Comparison of ENCODE assay signal across 32 cellular contexts in the genomic region with DNA sequence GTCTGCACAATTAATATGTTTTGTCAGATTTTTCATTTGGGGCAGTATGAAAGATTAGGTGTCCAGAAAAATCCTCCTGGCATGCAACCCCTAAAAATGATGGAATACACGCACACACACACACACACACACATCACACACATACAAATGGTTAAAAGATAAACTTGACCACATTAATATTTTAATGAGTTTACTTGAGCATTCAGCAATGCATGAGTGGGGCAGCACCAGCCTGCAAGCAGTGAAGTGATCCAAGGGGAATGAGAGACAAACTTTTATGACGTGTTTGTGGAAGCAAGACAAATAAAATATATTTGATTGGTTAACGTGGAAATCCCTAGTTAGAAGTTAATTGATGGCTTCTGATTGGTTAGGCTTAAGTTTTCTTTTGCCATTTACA.
"Had no signal": no experiment of that assay in that cellular context is flagged by ENCODE, and none has a peak within 500 bp of the region (broad histone marks: within the 10 kb centered on the region; RNA-seq: fewer than 3 reads in every experiment).

No MANE protein-coding gene starts in this region.

- H3K9me3 ChIP-seq: left ventricle myocardium inferior, sigmoid colon, stomach, suprapubic skin, tibial nerve, uterus had no signal

- H3K27me3 Mint-ChIP-seq: activated CD4-positive, alpha-beta T cell treated with anti-CD3 and anti-CD28 coated beads for 36 hours; activated CD8-positive, alpha-beta memory T cell treated with anti-CD3 and anti-CD28 coated beads, Interleukin-2, amount 10 ng/mL, durations not matched to agents 7 days and 5 days; effector memory CD8-positive, alpha-beta T cell; natural killer cell treated with Interleukin-12 subunit alpha and Interleukin-12 subunit beta and Interleukin-15 and Interleukin-18, amount 100 ng/mL, for 72 hours; progenitor cell of endocrine pancreas; stimulated activated naive B cell treated with anti-CD40 and anti-IgM and Interleukin-4, amounts not matched to agents 10 μg/mL and 1 μg/mL and 100 μg/mL, for 72 hours had no signal

- H3K36me3 ChIP-seq: left ventricle myocardium inferior, sigmoid colon, stomach, suprapubic skin, tibial nerve, uterus had no signal

- FAIRE-seq: keratinocyte had no signal

- H3K36me3 Mint-ChIP-seq: activated CD8-positive, alpha-beta memory T cell treated with anti-CD3 and anti-CD28 coated beads, Interleukin-2, amount 10 ng/mL, durations not matched to agents 7 days and 5 days; activated naive CD4-positive, alpha-beta T cell treated with anti-CD3 and anti-CD28 coated beads, Interleukin-2, amount 50 U/mL, for 72 hours; natural killer cell treated with Interleukin-12 subunit alpha and Interleukin-12 subunit beta and Interleukin-15 and Interleukin-18, amount 100 ng/mL, for 72 hours; stimulated activated naive B cell treated with anti-CD40 and anti-IgM and Interleukin-4, amounts not matched to agents 10 μg/mL and 1 μg/mL and 100 μg/mL, for 72 hours had no signal

- H3K9me3 Mint-ChIP-seq: activated naive CD4-positive, alpha-beta T cell treated with anti-CD3 and anti-CD28 coated beads, Interleukin-2, amount 50 U/mL, for 72 hours; effector memory CD8-positive, alpha-beta T cell; natural killer cell treated with Interleukin-12 subunit alpha and Interleukin-12 subunit beta and Interleukin-15 and Interleukin-18, amount 100 ng/mL, for 72 hours; stimulated activated naive B cell treated with anti-CD40 and anti-IgM and Interleukin-4, amounts not matched to agents 10 μg/mL and 1 μg/mL and 100 μg/mL, for 72 hours; T-helper 2 cell treated with Interferon-gamma antibody and Interleukin-4, amounts not matched to agents 5 μg/mL and 100 μg/mL, for 36 hours had no signal

- ATAC-seq: activated CD4-positive, alpha-beta T cell treated with anti-CD3 and anti-CD28 coated beads for 36 hours; activated CD8-positive, alpha-beta memory T cell treated with anti-CD3 and anti-CD28 coated beads, Interleukin-2, amount 10 ng/mL, durations not matched to agents 7 days and 5 days; activated CD8-positive, alpha-beta T cell treated with anti-CD3 and anti-CD28 coated beads, Interleukin-2, amount 10 ng/mL, durations not matched to agents 7 days and 5 days; activated naive CD4-positive, alpha-beta T cell treated with anti-CD3 and anti-CD28 coated beads, Interleukin-2, amount 50 U/mL, for 72 hours; effector memory CD8-positive, alpha-beta T cell; natural killer cell treated with Interleukin-12 subunit alpha and Interleukin-12 subunit beta and Interleukin-15 and Interleukin-18, amount 100 ng/mL, for 72 hours; stimulated activated naive B cell treated with anti-CD40 and anti-IgM and Interleukin-4, amounts not matched to agents 10 μg/mL and 1 μg/mL and 100 μg/mL, for 72 hours had no signal

- H3K27ac ChIP-seq: left ventricle myocardium inferior, sigmoid colon, stomach, suprapubic skin, tibial nerve, uterus had no signal

- H3K27ac Mint-ChIP-seq: activated CD4-positive, alpha-beta T cell treated with anti-CD3 and anti-CD28 coated beads for 36 hours; activated CD8-positive, alpha-beta memory T cell treated with anti-CD3 and anti-CD28 coated beads, Interleukin-2, amount 10 ng/mL, durations not matched to agents 7 days and 5 days; activated CD8-positive, alpha-beta T cell treated with anti-CD3 and anti-CD28 coated beads, Interleukin-2, amount 10 ng/mL, durations not matched to agents 7 days and 5 days; activated naive CD4-positive, alpha-beta T cell treated with anti-CD3 and anti-CD28 coated beads, Interleukin-2, amount 50 U/mL, for 72 hours; effector memory CD8-positive, alpha-beta T cell; natural killer cell treated with Interleukin-12 subunit alpha and Interleukin-12 subunit beta and Interleukin-15 and Interleukin-18, amount 100 ng/mL, for 72 hours; progenitor cell of endocrine pancreas; stimulated activated naive B cell treated with anti-CD40 and anti-IgM and Interleukin-4, amounts not matched to agents 10 μg/mL and 1 μg/mL and 100 μg/mL, for 72 hours; T-helper 2 cell treated with Interferon-gamma antibody and Interleukin-4, amounts not matched to agents 5 μg/mL and 100 μg/mL, for 36 hours had no signal

- H3K4me1 Mint-ChIP-seq: activated CD4-positive, alpha-beta T cell treated with anti-CD3 and anti-CD28 coated beads for 36 hours; activated CD8-positive, alpha-beta memory T cell treated with anti-CD3 and anti-CD28 coated beads, Interleukin-2, amount 10 ng/mL, durations not matched to agents 7 days and 5 days; stimulated activated naive B cell treated with anti-CD40 and anti-IgM and Interleukin-4, amounts not matched to agents 10 μg/mL and 1 μg/mL and 100 μg/mL, for 72 hours had no signal

- H3K4me1 ChIP-seq: left ventricle myocardium inferior, sigmoid colon, stomach, suprapubic skin, tibial nerve, uterus had no signal

- H3K4me3 Mint-ChIP-seq: activated CD4-positive, alpha-beta T cell treated with anti-CD3 and anti-CD28 coated beads for 36 hours; activated CD8-positive, alpha-beta memory T cell treated with anti-CD3 and anti-CD28 coated beads, Interleukin-2, amount 10 ng/mL, durations not matched to agents 7 days and 5 days; activated CD8-positive, alpha-beta T cell treated with anti-CD3 and anti-CD28 coated beads, Interleukin-2, amount 10 ng/mL, durations not matched to agents 7 days and 5 days; effector memory CD8-positive, alpha-beta T cell; natural killer cell treated with Interleukin-12 subunit alpha and Interleukin-12 subunit beta and Interleukin-15 and Interleukin-18, amount 100 ng/mL, for 72 hours; stimulated activated naive B cell treated with anti-CD40 and anti-IgM and Interleukin-4, amounts not matched to agents 10 μg/mL and 1 μg/mL and 100 μg/mL, for 72 hours; T-helper 2 cell treated with Interferon-gamma antibody and Interleukin-4, amounts not matched to agents 5 μg/mL and 100 μg/mL, for 36 hours had no signal

- H3K4me2 ChIP-seq: smooth muscle cell had no signal

- DNase-seq: activated CD4-positive, alpha-beta T cell treated with anti-CD3 and anti-CD28 coated beads for 36 hours; activated CD4-positive, CD25-positive, alpha-beta regulatory T cell; activated CD8-positive, alpha-beta memory T cell treated with anti-CD3 and anti-CD28 coated beads, Interleukin-2, amount 10 ng/mL, durations not matched to agents 7 days and 5 days; activated CD8-positive, alpha-beta T cell treated with anti-CD3 and anti-CD28 coated beads, Interleukin-2, amount 10 ng/mL, durations not matched to agents 7 days and 5 days; activated naive CD4-positive, alpha-beta T cell; activated T-cell treated with anti-CD3 and anti-CD28 coated beads, Interleukin-2, amount 50 U/mL, for 48 hours; anterior cingulate cortex; caudate nucleus; cortex of kidney; effector memory CD8-positive, alpha-beta T cell; erythroblast; foreskin fibroblast; head of caudate nucleus; hippocampal formation; left ventricle myocardium inferior; mesendoderm; retina; sigmoid colon; stimulated activated CD4-positive, alpha-beta T cell treated with anti-CD3 and anti-CD28 coated beads, Interleukin-2, amount 100 ng/mL, for 24 hours; stimulated activated naive B cell treated with anti-CD40 and anti-IgM and Interleukin-4, amounts not matched to agents 10 μg/mL and 1 μg/mL and 100 μg/mL, for 72 hours; stomach; T-helper 1 cell; uterus had no signal

- H3K4me3 ChIP-seq: left ventricle myocardium inferior, lung, sigmoid colon, smooth muscle cell, stomach, suprapubic skin, tibial nerve, uterus had no signal

- H3K27me3 ChIP-seq: sigmoid colon, stomach, suprapubic skin, tibial nerve, uterus had no signal
